2 cellular contexts compared by ENCODE assay signal in genomic region chr1:10168912-10169514, GRCh38.
TF ChIP-seq lines count a peak whose summit lies in the region.

No MANE protein-coding gene starts in this region.

TF ChIP-seq in GM12878, 131 proteins besides CTCF, POLR2A, EP300 and RAD21:
- TF ChIP-seq MLLT1 (IDR thresholded peaks at IDR 0.05) (peak; percentile 50; the same call in 1 of the 2 replicates), ZNF384 (IDR thresholded peaks at IDR 0.05; ENCODE audit: borderline replicate concordance, low read depth, low read length) (no peak), CREB1 (IDR thresholded peaks at IDR 0.05; ENCODE audit: low read depth) (0 out of 2 replicates have a peak, but pooled peaks have one; percentile 21), HDGF (IDR thresholded peaks at IDR 0.05) (no peak), NR2F1 (conservative IDR thresholded peaks at IDR 0.05) (peak; percentile 40; the same call in 1 of the 2 replicates), ZNF687 (IDR thresholded peaks at IDR 0.05) (0 out of 2 replicates have a peak, but pooled peaks have one; percentile 19), RUNX3 (IDR thresholded peaks at IDR 0.05; ENCODE audit: low read length) (peak; percentile 58), YY1 (IDR thresholded peaks at IDR 0.05; ENCODE audit: low read depth, low read length) (peak; percentile 56; the same call in 1 of the 2 replicates)

TF ChIP-seq in GM23338, 12 proteins besides CTCF, POLR2A, EP300 and RAD21:
- TF ChIP-seq POLR2AphosphoS5 (IDR thresholded peaks at IDR 0.05; ENCODE audit: low read depth) = no peak
- TF ChIP-seq ZNF331 (CRISPR knock-in tag; IDR thresholded peaks at IDR 0.05; ENCODE audit: low read depth) = no peak
- TF ChIP-seq ETS1 (IDR thresholded peaks at IDR 0.05) = no peak
- no peak for TF ChIP-seq REST (IDR thresholded peaks at IDR 0.05; ENCODE audit: unreplicated experiment)
- no peak for TF ChIP-seq JUNB (IDR thresholded peaks at IDR 0.05; ENCODE audit: unreplicated experiment)
- no peak for TF ChIP-seq CREB1 (CRISPR knock-in tag; IDR thresholded peaks at IDR 0.05; ENCODE audit: low read depth)
- TF ChIP-seq EZH2phosphoT487 (IDR thresholded peaks at IDR 0.05; ENCODE audit: unreplicated experiment) = no peak
- no peak for TF ChIP-seq NANOG (IDR thresholded peaks at IDR 0.05; ENCODE audit: borderline replicate concordance)
- TF ChIP-seq ZNF462 (CRISPR knock-in tag; IDR thresholded peaks at IDR 0.05) = no peak
- no peak for TF ChIP-seq ZNF114 (CRISPR knock-in tag; IDR thresholded peaks at IDR 0.05)
- no peak for TF ChIP-seq STAT1 (IDR thresholded peaks at IDR 0.05; ENCODE audit: unreplicated experiment)
- TF ChIP-seq EZH2 (IDR thresholded peaks at IDR 0.05; ENCODE audit: low read depth, unreplicated experiment) = no peak
